15 cellular contexts compared by ENCODE assay signal in the genomic region with DNA sequence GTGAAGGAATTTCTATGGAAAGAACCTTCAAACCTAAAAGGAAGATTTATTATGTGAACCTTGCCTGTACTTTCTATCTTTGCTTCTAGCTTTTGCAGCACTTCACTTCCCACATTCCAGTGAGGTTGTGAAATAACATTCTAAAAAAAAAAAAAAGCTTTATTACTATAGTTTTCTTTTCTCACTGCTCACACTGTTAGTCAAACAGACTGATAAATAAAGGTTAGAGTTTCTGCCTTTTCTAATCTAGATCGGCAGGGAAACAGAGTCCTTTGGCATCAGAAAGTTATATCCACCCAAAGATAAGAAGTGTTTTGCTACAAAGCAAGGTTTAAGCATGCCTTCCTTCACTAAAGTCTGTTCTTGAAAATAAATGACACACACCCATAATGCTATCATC. TPM values are rescaled to one million over a fixed set of nuclear protein-coding genes. Genes with fewer than 3 reads are reported as not detected.
DNase-seq lines count a peak whose midpoint lies in the region; ATAC-seq and TF ChIP-seq lines count a peak whose summit lies in the region.
"Had no signal": no experiment of that assay in that cellular context is flagged by ENCODE, and none has a peak within 500 bp of the region (broad histone marks: within the 10 kb centered on the region; RNA-seq: fewer than 3 reads in every experiment).

No MANE protein-coding gene starts in this region.

- no peak overlapping the region for H3K18ac ChIP-seq in mesenchymal stem cell (ENCODE audit: low read depth in 1 of 2, low read length in 2 of 2)

- no peak overlapping the region for H2BK12ac ChIP-seq in mesenchymal stem cell (ENCODE audit: low read length in 2 of 2)

- H2AFZ ChIP-seq in mesenchymal stem cell (ENCODE audit: low read depth, low read length): no peak overlapping the region

- H3K4me2 ChIP-seq in mesenchymal stem cell (ENCODE audit: low read length, poor library complexity, severe bottlenecking): no peak overlapping the region

- H2AK5ac ChIP-seq in mesenchymal stem cell (ENCODE audit: low read length, severe bottlenecking): no peak overlapping the region

- WGBS in mesenchymal stem cell: 86% methylated on average over 1 of the region's 1 CpG

- H4K8ac ChIP-seq in mesenchymal stem cell (ENCODE audit: low read length): no peak overlapping the region

- DNase-seq in left ventricle myocardium inferior (no peak), Right ventricle myocardium inferior (ENCODE audit: missing footprints) (no peak), cardiac fibroblast (ENCODE audit: low read depth in 2 of 2) (peak; percentile 55 to 72), mesenchymal stem cell (peak; percentile 68), activated T-cell treated with anti-CD3 and anti-CD28 coated beads for 4 hours (no peak), NCI-H510A treated with DMSO at 0.1 percent for 48 hours (lab: John Stamatoyannopoulos, UW) (no peak), NCI-H526 (lab: John Stamatoyannopoulos, UW) (no peak)
- DNase-seq: activated B cell treated with CpG ODN at 0.5 μM for 24 hours, amniotic stem cell, H9, NCI-H1694 treated with DMSO at 0.1 percent for 48 hours, SJCRH30, spleen, upper lobe of right lung had no signal

- H3K27me3 ChIP-seq in left ventricle myocardium inferior (ENCODE audit: low read depth) (no peaks in the 10 kb centered on the region), mesenchymal stem cell (ENCODE audit: control insufficient read depth in 1 of 2, insufficient read depth in 1 of 2, low read length in 2 of 2) (no peaks in the 10 kb centered on the region)
- H3K27me3 ChIP-seq: SJCRH30, spleen, upper lobe of right lung had no signal

- no peak overlapping the region for H4K91ac ChIP-seq in mesenchymal stem cell (ENCODE audit: low read length)

- H2BK120ac ChIP-seq in mesenchymal stem cell (ENCODE audit: low read depth, low read length): no peak overlapping the region

- H3K4ac ChIP-seq in mesenchymal stem cell (ENCODE audit: low read depth in 1 of 2, low read length in 2 of 2): no peak overlapping the region

- TF ChIP-seq CTCF in left ventricle myocardium inferior (IDR thresholded peaks at IDR 0.05; ENCODE audit: borderline replicate concordance) (no peak), cardiac fibroblast (IDR thresholded peaks at IDR 0.05; ENCODE audit: low read depth, low read length) (no peak)

- intact Hi-C loops in left ventricle myocardium inferior (cut with micrococcal nuclease): no loop called here
- intact Hi-C loops in Right ventricle myocardium inferior (cut with DNase I): loop anchor here (2.0 kb wide), 1 partner anchor 75 kb away; no protein-coding TSS in a partner anchor

- no peak overlapping the region for H2BK5ac ChIP-seq in mesenchymal stem cell (ENCODE audit: low read depth, low read length, poor library complexity, severe bottlenecking)

- no peak overlapping the region for H3K14ac ChIP-seq in mesenchymal stem cell (ENCODE audit: low read length in 2 of 2)

- H3K9ac ChIP-seq in mesenchymal stem cell (ENCODE audit: low read length): peak overlapping the region; percentile 66

- H3K36me3 ChIP-seq in left ventricle myocardium inferior: no peaks in the 10 kb centered on the region
- H3K36me3 ChIP-seq in mesenchymal stem cell (ENCODE audit: control insufficient read depth in 1 of 2, insufficient read depth in 2 of 2, low read depth in 1 of 2, low read length in 2 of 2): no peaks in the 10 kb centered on the region
- H3K36me3 ChIP-seq: SJCRH30, spleen, upper lobe of right lung had no signal

- H3K23ac ChIP-seq in mesenchymal stem cell (ENCODE audit: low read length in 2 of 2): no peak overlapping the region

- H3K4me3 ChIP-seq in left ventricle myocardium inferior (peak overlapping the region; percentile 36), cardiac fibroblast (replicated peaks in 1 of 2; ENCODE audit: low read depth in 2 of 2, low read length in 2 of 2) (no peak overlapping the region), mesenchymal stem cell (ENCODE audit: insufficient read depth in 1 of 2, low read depth in 1 of 2, low read length in 2 of 2) (peak overlapping the region in 1 of 2 experiments; percentile 28)
- H3K4me3 ChIP-seq: SJCRH30, spleen, upper lobe of right lung had no signal

- ATAC-seq in Right ventricle myocardium inferior (no peak), HG02759 (IDR thresholded peaks at IDR 0.05; ENCODE audit: unreplicated experiment) (no peak)
- ATAC-seq: upper lobe of right lung had no signal

- H3K27ac ChIP-seq in left ventricle myocardium inferior (replicated peaks): peak overlapping the region; percentile 93
- no peak overlapping the region for H3K27ac ChIP-seq in mesenchymal stem cell (ENCODE audit: low read length, poor library complexity, severe bottlenecking)
- H3K27ac ChIP-seq: SJCRH30, upper lobe of right lung had no signal

- H3K9me3 ChIP-seq in left ventricle myocardium inferior (replicated peaks) (no peaks in the 10 kb centered on the region), mesenchymal stem cell (ENCODE audit: control insufficient read depth, low read length) (no peaks in the 10 kb centered on the region)
- H3K9me3 ChIP-seq: SJCRH30, spleen, upper lobe of right lung had no signal

- H3K4me1 ChIP-seq in left ventricle myocardium inferior: peaks cover 55% of the 10 kb centered on the region
- H3K4me1 ChIP-seq in mesenchymal stem cell (ENCODE audit: control insufficient read depth, insufficient read depth, low read depth, low read length): peaks cover 7% of the 10 kb centered on the region
- H3K4me1 ChIP-seq: SJCRH30 had no signal

- peaks cover 11% of the 10 kb centered on the region for H3K79me1 ChIP-seq in mesenchymal stem cell (replicated peaks; ENCODE audit: low read length, poor library complexity, severe bottlenecking)

- no peak overlapping the region for H2BK15ac ChIP-seq in mesenchymal stem cell (ENCODE audit: low read depth, poor library complexity, severe bottlenecking)

RNA-seq across cellular contexts. Expression of a gene that starts 2.8 kb away (rescaled TPM):
- 86.6 TPM for total RNA-seq in left ventricle myocardium inferior
- total RNA-seq in Right ventricle myocardium inferior: 139 TPM
- 84.7 TPM for polyA plus RNA-seq in mesenchymal stem cell (2013, experiment 1 of 2)
- polyA plus RNA-seq in mesenchymal stem cell (2013, experiment 2 of 2): 85.1 TPM

RNA-seq across cellular contexts. Expression of a gene that starts 3.3 kb away (rescaled TPM):
- total RNA-seq in left ventricle myocardium inferior (40.6 TPM), Right ventricle myocardium inferior (34.8 TPM)
- 65.5 TPM for polyA plus RNA-seq in mesenchymal stem cell (2013, experiment 1 of 2)
- polyA plus RNA-seq in mesenchymal stem cell (2013, experiment 2 of 2): 64.4 TPM

Comparison
In these comparisons a context has a peak if more than half of its experiments do, and no peak if none do; other contexts are left out.
1. DNase-seq: peak in cardiac fibroblast (2 of 2) and mesenchymal stem cell (single experiment); none in left ventricle myocardium inferior (single experiment), Right ventricle myocardium inferior (single experiment), activated T-cell treated with anti-CD3 and anti-CD28 coated beads for 4 hours (single experiment), NCI-H510A treated with DMSO at 0.1 percent for 48 hours (single experiment) and NCI-H526 (0 of 2).